In the genomic region with DNA sequence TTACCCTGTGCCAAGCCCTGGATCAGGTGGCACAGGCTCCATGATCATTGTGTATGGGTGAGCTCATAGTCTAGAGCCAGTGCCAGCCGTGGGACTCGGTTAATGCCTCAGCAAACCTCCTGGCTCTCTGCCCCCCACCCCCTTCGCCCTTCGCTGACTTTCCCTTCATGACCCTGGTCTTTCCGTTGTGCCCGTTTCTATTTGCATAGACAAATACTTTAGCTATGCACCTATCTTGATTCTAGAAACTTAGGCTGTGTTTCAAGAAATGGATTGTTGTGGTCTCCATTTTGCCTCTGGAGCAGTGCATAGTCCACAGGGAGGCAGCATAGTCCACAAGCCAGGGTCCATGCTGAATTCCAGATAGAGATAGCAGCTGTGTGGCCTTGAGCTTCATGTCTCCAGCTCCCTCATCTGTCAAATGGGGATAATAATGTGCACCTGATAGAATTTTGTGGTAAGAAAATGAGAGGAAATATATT, we compare ENCODE assay signal across 1 cellular context.
TF ChIP-seq lines count a peak whose summit lies in the region.

No MANE protein-coding gene starts in this region.

TF ChIP-seq in HepG2, 621 proteins besides CTCF, POLR2A, EP300 and RAD21 (continued from another document and continues in another):
- TF ChIP-seq FOXO4 (CRISPR knock-in tag; conservative IDR thresholded peaks at IDR 0.05) (no peak), JDP2 (CRISPR knock-in tag; IDR thresholded peaks at IDR 0.05; ENCODE audit: borderline replicate concordance) (no peak), HMGA1 (CRISPR knock-in tag; conservative IDR thresholded peaks at IDR 0.05) (no peak), ZNF569 (CRISPR knock-in tag; IDR thresholded peaks at IDR 0.05; ENCODE audit: borderline replicate concordance) (no peak), CCDC6 (CRISPR knock-in tag; IDR thresholded peaks at IDR 0.05) (0 out of 2 replicates have a peak, but pooled peaks have one; percentile 46), MAF1 (CRISPR knock-in tag; IDR thresholded peaks at IDR 0.05; ENCODE audit: borderline replicate concordance) (no peak), ZXDC (CRISPR knock-in tag; IDR thresholded peaks at IDR 0.05) (no peak), KDM6A (CRISPR knock-in tag; IDR thresholded peaks at IDR 0.05; ENCODE audit: low read depth) (no peak), RFXANK (CRISPR knock-in tag; IDR thresholded peaks at IDR 0.05) (no peak), ASH2L (IDR thresholded peaks at IDR 0.05; ENCODE audit: insufficient read length, low read depth, low read length) (peak; percentile 34), ZFP36 (IDR thresholded peaks at IDR 0.05; ENCODE audit: borderline replicate concordance, low read depth, low read length, partially characterized antibody) (no peak), SAP130 (CRISPR knock-in tag; IDR thresholded peaks at IDR 0.05; ENCODE audit: low read depth) (no peak), FOXC1 (CRISPR knock-in tag; IDR thresholded peaks at IDR 0.05; ENCODE audit: borderline replicate concordance) (no peak), ISX (CRISPR knock-in tag; conservative IDR thresholded peaks at IDR 0.05) (no peak), PHF8 (CRISPR knock-in tag; IDR thresholded peaks at IDR 0.05) (no peak), ZNF3 (CRISPR knock-in tag; IDR thresholded peaks at IDR 0.05) (0 out of 2 replicates have a peak, but pooled peaks have one; percentile 63), ZNF883 (CRISPR knock-in tag; IDR thresholded peaks at IDR 0.05; ENCODE audit: not compliant biosample characterization) (no peak), SIN3B (IDR thresholded peaks at IDR 0.05; ENCODE audit: low read length) (no peak), ZFP82 (CRISPR knock-in tag; IDR thresholded peaks at IDR 0.05; ENCODE audit: borderline replicate concordance) (no peak), SRY (CRISPR knock-in tag; IDR thresholded peaks at IDR 0.05) (no peak), MYPOP (CRISPR knock-in tag; IDR thresholded peaks at IDR 0.05) (0 out of 2 replicates have a peak, but pooled peaks have one; percentile 35), ZNF543 (CRISPR knock-in tag; IDR thresholded peaks at IDR 0.05) (no peak), SATB2 (CRISPR knock-in tag; IDR thresholded peaks at IDR 0.05) (no peak), TEAD3 (CRISPR knock-in tag; optimal IDR thresholded peaks at IDR 0.05; ENCODE audit: borderline replicate concordance) (peak; percentile 84), ZNF205 (CRISPR knock-in tag; IDR thresholded peaks at IDR 0.05) (no peak), SMC3 (IDR thresholded peaks at IDR 0.05; ENCODE audit: low read length) (peak; percentile 81), ZNF326 (CRISPR knock-in tag; IDR thresholded peaks at IDR 0.05; ENCODE audit: borderline replicate concordance) (no peak), RFX1 (IDR thresholded peaks at IDR 0.05) (no peak), XBP1 (CRISPR knock-in tag; IDR thresholded peaks at IDR 0.05) (no peak), KMT2A (CRISPR knock-in tag; IDR thresholded peaks at IDR 0.05) (no peak), POGZ (CRISPR knock-in tag; IDR thresholded peaks at IDR 0.05) (peak; percentile 25; the same call in 1 of the 2 replicates), HMGXB3 (CRISPR knock-in tag; IDR thresholded peaks at IDR 0.05; ENCODE audit: borderline replicate concordance) (no peak), PHF20 (CRISPR knock-in tag; IDR thresholded peaks at IDR 0.05) (no peak), ZNF235 (CRISPR knock-in tag; IDR thresholded peaks at IDR 0.05; ENCODE audit: borderline replicate concordance) (no peak), NBN (conservative IDR thresholded peaks at IDR 0.05) (no peak), RBFOX2 (IDR thresholded peaks at IDR 0.05; ENCODE audit: low read depth, low read length) (no peak), ZNF383 (CRISPR knock-in tag; IDR thresholded peaks at IDR 0.05; ENCODE audit: borderline replicate concordance) (no peak), ZNF34 (CRISPR knock-in tag; IDR thresholded peaks at IDR 0.05; ENCODE audit: borderline replicate concordance) (no peak), POLR2G (IDR thresholded peaks at IDR 0.05; ENCODE audit: low read depth, low read length) (no peak), ZNF703 (CRISPR knock-in tag; IDR thresholded peaks at IDR 0.05; ENCODE audit: borderline replicate concordance) (no peak), ZNF713 (CRISPR knock-in tag; IDR thresholded peaks at IDR 0.05) (no peak), RFX5 (IDR thresholded peaks at IDR 0.05; ENCODE audit: low read depth, low read length) (no peak)
- TF ChIP-seq, protein P1, sequence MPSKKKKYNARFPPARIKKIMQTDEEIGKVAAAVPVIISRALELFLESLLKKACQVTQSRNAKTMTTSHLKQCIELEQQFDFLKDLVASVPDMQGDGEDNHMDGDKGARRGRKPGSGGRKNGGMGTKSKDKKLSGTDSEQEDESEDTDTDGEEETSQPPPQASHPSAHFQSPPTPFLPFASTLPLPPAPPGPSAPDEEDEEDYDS (CRISPR knock-in tag; IDR thresholded peaks at IDR 0.05) = no peak
- TF ChIP-seq, protein P2, sequence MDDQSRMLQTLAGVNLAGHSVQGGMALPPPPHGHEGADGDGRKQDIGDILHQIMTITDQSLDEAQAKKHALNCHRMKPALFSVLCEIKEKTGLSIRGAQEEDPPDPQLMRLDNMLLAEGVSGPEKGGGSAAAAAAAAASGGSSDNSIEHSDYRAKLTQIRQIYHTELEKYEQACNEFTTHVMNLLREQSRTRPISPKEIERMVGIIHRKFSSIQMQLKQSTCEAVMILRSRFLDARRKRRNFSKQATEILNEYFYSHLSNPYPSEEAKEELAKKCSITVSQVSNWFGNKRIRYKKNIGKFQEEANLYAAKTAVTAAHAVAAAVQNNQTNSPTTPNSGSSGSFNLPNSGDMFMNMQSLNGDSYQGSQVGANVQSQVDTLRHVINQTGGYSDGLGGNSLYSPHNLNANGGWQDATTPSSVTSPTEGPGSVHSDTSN (CRISPR knock-in tag; IDR thresholded peaks at IDR 0.05; ENCODE audit: borderline replicate concordance) = no peak
- TF ChIP-seq, protein P3, sequence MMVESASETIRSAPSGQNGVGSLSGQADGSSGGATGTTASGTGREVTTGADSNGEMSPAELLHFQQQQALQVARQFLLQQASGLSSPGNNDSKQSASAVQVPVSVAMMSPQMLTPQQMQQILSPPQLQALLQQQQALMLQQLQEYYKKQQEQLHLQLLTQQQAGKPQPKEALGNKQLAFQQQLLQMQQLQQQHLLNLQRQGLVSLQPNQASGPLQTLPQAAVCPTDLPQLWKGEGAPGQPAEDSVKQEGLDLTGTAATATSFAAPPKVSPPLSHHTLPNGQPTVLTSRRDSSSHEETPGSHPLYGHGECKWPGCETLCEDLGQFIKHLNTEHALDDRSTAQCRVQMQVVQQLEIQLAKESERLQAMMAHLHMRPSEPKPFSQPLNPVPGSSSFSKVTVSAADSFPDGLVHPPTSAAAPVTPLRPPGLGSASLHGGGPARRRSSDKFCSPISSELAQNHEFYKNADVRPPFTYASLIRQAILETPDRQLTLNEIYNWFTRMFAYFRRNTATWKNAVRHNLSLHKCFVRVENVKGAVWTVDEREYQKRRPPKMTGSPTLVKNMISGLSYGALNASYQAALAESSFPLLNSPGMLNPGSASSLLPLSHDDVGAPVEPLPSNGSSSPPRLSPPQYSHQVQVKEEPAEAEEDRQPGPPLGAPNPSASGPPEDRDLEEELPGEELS (CRISPR knock-in tag; IDR thresholded peaks at IDR 0.05) = no peak
- TF ChIP-seq, protein P4, sequence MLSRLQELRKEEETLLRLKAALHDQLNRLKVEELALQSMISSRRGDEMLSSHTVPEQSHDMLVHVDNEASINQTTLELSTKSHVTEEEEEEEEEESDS (CRISPR knock-in tag; IDR thresholded peaks at IDR 0.05; ENCODE audit: borderline replicate concordance) = no peak
- TF ChIP-seq, protein P5, sequence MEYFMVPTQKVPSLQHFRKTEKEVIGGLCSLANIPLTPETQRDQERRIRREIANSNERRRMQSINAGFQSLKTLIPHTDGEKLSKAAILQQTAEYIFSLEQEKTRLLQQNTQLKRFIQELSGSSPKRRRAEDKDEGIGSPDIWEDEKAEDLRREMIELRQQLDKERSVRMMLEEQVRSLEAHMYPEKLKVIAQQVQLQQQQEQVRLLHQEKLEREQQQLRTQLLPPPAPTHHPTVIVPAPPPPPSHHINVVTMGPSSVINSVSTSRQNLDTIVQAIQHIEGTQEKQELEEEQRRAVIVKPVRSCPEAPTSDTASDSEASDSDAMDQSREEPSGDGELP (IDR thresholded peaks at IDR 0.05; ENCODE audit: borderline replicate concordance, low read depth) = 0 out of 2 replicates have a peak, but pooled peaks have one; percentile 15
- TF ChIP-seq, protein P6, sequence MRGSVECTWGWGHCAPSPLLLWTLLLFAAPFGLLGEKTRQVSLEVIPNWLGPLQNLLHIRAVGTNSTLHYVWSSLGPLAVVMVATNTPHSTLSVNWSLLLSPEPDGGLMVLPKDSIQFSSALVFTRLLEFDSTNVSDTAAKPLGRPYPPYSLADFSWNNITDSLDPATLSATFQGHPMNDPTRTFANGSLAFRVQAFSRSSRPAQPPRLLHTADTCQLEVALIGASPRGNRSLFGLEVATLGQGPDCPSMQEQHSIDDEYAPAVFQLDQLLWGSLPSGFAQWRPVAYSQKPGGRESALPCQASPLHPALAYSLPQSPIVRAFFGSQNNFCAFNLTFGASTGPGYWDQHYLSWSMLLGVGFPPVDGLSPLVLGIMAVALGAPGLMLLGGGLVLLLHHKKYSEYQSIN (CRISPR knock-in tag; IDR thresholded peaks at IDR 0.05; ENCODE audit: borderline replicate concordance) = no peak
